ENCODE assay signal across 12 cellular contexts in the genomic region with DNA sequence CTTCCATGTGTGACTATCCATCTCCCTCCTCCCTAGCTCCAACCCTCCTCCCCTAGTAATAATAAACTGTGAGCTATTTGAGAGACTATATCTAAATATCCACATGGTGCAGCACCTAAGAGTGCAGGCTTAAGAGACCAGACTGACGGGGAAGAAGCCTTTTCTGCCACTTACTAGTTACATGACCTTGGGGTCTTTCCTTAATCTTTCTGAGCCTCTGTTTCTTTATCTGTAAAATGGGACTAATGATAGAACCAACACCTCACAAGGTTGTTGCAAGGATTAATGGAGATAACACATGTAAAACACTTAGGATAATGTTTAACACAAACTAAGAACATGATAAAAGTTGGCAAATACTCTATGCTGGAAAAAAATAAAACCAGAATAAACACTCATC. TPM values are rescaled to one million over a fixed set of nuclear protein-coding genes. Genes with fewer than 3 reads are reported as not detected.
"Had no signal": no experiment of that assay in that cellular context is flagged by ENCODE, and none has a peak within 500 bp of the region (broad histone marks: within the 10 kb centered on the region; RNA-seq: fewer than 3 reads in every experiment).

No MANE protein-coding gene starts in this region.

- H3K36me3 ChIP-seq: HAP-1 had no signal

- H3K4me3 ChIP-seq: GM23248, GM23338, HAP-1 had no signal

- DNase-seq: GM23248, GOT3, H7, H9, HCEC 1CT, HFFc6 had no signal

- H3K9me3 ChIP-seq: HAP-1 had no signal

- H2AFZ ChIP-seq: GM23248 had no signal

- H3K27ac ChIP-seq: GM23248 had no signal

- FAIRE-seq: H1, H54 had no signal

- H3K9ac ChIP-seq: GM23248 had no signal

- ATAC-seq: GM23338, HCT116 had no signal

- H3K4me1 Mint-ChIP-seq: GM23338 had no signal

- H3K4me3 Mint-ChIP-seq: GM23338, H9, HFFc6 had no signal

- H3K9me3 Mint-ChIP-seq: GM23338, H9, HFFc6 had no signal

- H3K27ac Mint-ChIP-seq: GM23338, H9, HFFc6 had no signal

- H3K4me2 ChIP-seq: GM23338 had no signal

RNA-seq across cellular contexts. Expression of gene FGF8, which starts 43.8 kb away (rescaled TPM):
- total RNA-seq: GM23248, H4, HFFc6 had no signal
- polyA plus RNA-seq: GM23248 had no signal
